In genomic region chr11:65366340-65366773, GRCh38 we compare ENCODE assay signal across 8 cellular contexts. TPM values are rescaled to one million over a fixed set of nuclear protein-coding genes. Genes with fewer than 3 reads are reported as not detected.
DNase-seq lines count a peak whose midpoint lies in the region; ATAC-seq, FAIRE-seq and TF ChIP-seq lines count a peak whose summit lies in the region.

No MANE protein-coding gene starts in this region.

- H3K4ac ChIP-seq in IMR-90 (ENCODE audit: low read depth, low read length) = no peak overlapping the region

- H2BK120ac ChIP-seq in IMR-90 (ENCODE audit: low read depth, low read length) = peak overlapping the region; percentile 35; the same call in 1 of the 2 replicates

- H3K36me3 ChIP-seq in DND-41 (ENCODE audit: insufficient read depth, low read length) = no peaks in the 10 kb centered on the region
- no peaks in the 10 kb centered on the region for H3K36me3 ChIP-seq in IMR-90 (ENCODE audit: control insufficient read depth, insufficient read depth, low read length)
- no peaks in the 10 kb centered on the region for H3K36me3 ChIP-seq in K562 (ENCODE audit: control insufficient read depth, insufficient read depth, low read length)
- H3K36me3 ChIP-seq in skeletal muscle tissue (ENCODE audit: control insufficient read depth in 3 of 3, insufficient read depth in 3 of 3, low read length in 3 of 3) = no peaks in the 10 kb centered on the region

- no peak for TF ChIP-seq EP300 in K562 (IDR thresholded peaks at IDR 0.05; ENCODE audit: low read length)

- H2BK20ac ChIP-seq in IMR-90 (ENCODE audit: low read depth, low read length) = no peak overlapping the region

- TF ChIP-seq POLR2A in IMR-90 (IDR thresholded peaks at IDR 0.05; ENCODE audit: low read depth, low read length) = peak; percentile 38; the same call in 1 of the 2 replicates
- no peak for TF ChIP-seq POLR2A in K562 (conservative IDR thresholded peaks at IDR 0.05)

- dilution Hi-C loops in IMR-90 (cut with HindIII; ENCODE audit: low sequenced_read_pairs, unreplicated experiment) = no loop called here

- H3K14ac ChIP-seq in IMR-90 (replicated peaks; ENCODE audit: low read depth, low read length) = peak overlapping the region; percentile 13; the same call in 1 of the 2 replicates

- H4K91ac ChIP-seq in IMR-90 (ENCODE audit: insufficient read depth, low read depth, low read length) = no peak overlapping the region

- BruUV-seq in IMR-90 (replicated peaks; lab: Mats Ljungman, UMichigan) (no TSS peak), K562 (replicated peaks; lab: Mats Ljungman, UMichigan) (no TSS peak)

- DNase-seq in DND-41 (peak; percentile 51), IMR-90 (peak; percentile 86), NCI-H82 treated with DMSO at 0.1 percent for 48 hours (lab: John Stamatoyannopoulos, UW; ENCODE audit: unreplicated experiment) (peak; percentile 61), K562 (ENCODE audit: extremely low read depth in 1 of 4, low spot score in 3 of 4) (peak; percentile 70 to 83 (median 76)), iPS-NIHi11 (ENCODE audit: low spot score) (peak; percentile 87)
- DNase-seq in stimulated activated CD4-positive, alpha-beta T cell treated with anti-CD3 and anti-CD28 coated beads, Interleukin-4, amount 100 ng/mL, for 4 hours = no peak

- peak overlapping the region; percentile 45; the same call in 1 of the 2 replicates for H2AK5ac ChIP-seq in IMR-90 (ENCODE audit: low read depth, low read length)

- no peak overlapping the region for H2BK5ac ChIP-seq in IMR-90 (ENCODE audit: low read depth, low read length, poor library complexity, severe bottlenecking)

- in situ Hi-C loops in IMR-90 (cut with MboI; ENCODE audit: low sequenced_read_pairs) = loop anchor here (5.0 kb wide), 1 partner anchor 146 kb away; no protein-coding TSS in a partner anchor
- in situ Hi-C loops in K562 (cut with MboI) = loop anchor here (5.0 kb wide), 1 partner anchor 146 kb away; no protein-coding TSS in a partner anchor

- H4K5ac ChIP-seq in IMR-90 (ENCODE audit: low read depth, low read length) = no peak overlapping the region

- H4K20me1 ChIP-seq in DND-41 (ENCODE audit: insufficient read depth, low read length) (no peaks in the 10 kb centered on the region), IMR-90 (ENCODE audit: insufficient read depth, low read length) (no peaks in the 10 kb centered on the region), K562 (replicated peaks; ENCODE audit: control insufficient read depth, insufficient read depth, low read length) (no peaks in the 10 kb centered on the region)

- H3K79me2 ChIP-seq in DND-41 (ENCODE audit: insufficient read depth, low read length) (no peaks in the 10 kb centered on the region), K562 (ENCODE audit: control insufficient read depth, insufficient read depth, low read length) (peaks cover 6% of the 10 kb centered on the region; the same call in 2 of the 3 replicates)

- H3K27ac ChIP-seq in DND-41 (ENCODE audit: low read length) = no peak overlapping the region
- no peak overlapping the region for H3K27ac ChIP-seq in IMR-90 (ENCODE audit: insufficient read depth, low read length)
- peak overlapping the region; percentile 12; the same call in 2 of the 3 replicates for H3K27ac ChIP-seq in K562 (ENCODE audit: extremely low read depth, low read depth, low read length)
- H3K27ac ChIP-seq in skeletal muscle tissue (ENCODE audit: low read depth, low read length) = peak overlapping the region; percentile 54

- H2AFZ ChIP-seq in DND-41 (ENCODE audit: low read depth, low read length) (no peak overlapping the region), IMR-90 (replicated peaks; ENCODE audit: low read length, poor library complexity) (peak overlapping the region; percentile 85), K562 (ENCODE audit: low read depth, low read length) (peak overlapping the region; percentile 73; the same call in 1 of the 2 replicates)

- H3K4me3 ChIP-seq in DND-41 (ENCODE audit: low read depth in 1 of 2, low read length in 2 of 2) = no peak overlapping the region
- no peak overlapping the region for H3K4me3 ChIP-seq in IMR-90 (ENCODE audit: insufficient read depth, low read depth, low read length)
- H3K4me3 ChIP-seq in K562 = no peak overlapping the region
- peak overlapping the region in 1 of 3 donors; percentile 35 for H3K4me3 ChIP-seq in skeletal muscle tissue (ENCODE audit: low read length in 3 of 3)

- POLR2A ChIA-PET in IMR-90 (lab: Charles Lee; ENCODE audit: unreplicated experiment) (no interaction called here), K562 (lab: Yijun Ruan, JAX) (interaction anchor here (0.8 to 10.7 kb wide), 7 partner anchors 9 to 140 kb away, joined by 3 to 152 read pairs (median 7); partner anchors contain the start of genes MALAT1 and NEAT1)

- peak overlapping the region; percentile 3 for H2AK9ac ChIP-seq in IMR-90 (replicated peaks; ENCODE audit: low read depth, low read length, poor library complexity)

- WGBS in IMR-90 (ENCODE audit: extremely low coverage in 2 of 2, insufficient read length in 1 of 2), 2 experiments = no CpG with 5 or more reads among the region's 4 CpGs
- WGBS in K562 (ENCODE audit: insufficient coverage, low coverage, missing lambda C conversion rate) = 0% methylated on average over 4 of the region's 4 CpGs

- TF ChIP-seq RAD21 in IMR-90 (IDR thresholded peaks at IDR 0.05; ENCODE audit: low read length) (peak; percentile 88), K562 (CRISPR knock-in tag; conservative IDR thresholded peaks at IDR 0.05 in 1 of 2, IDR thresholded peaks at IDR 0.05 in 1 of 2) (peak; percentile 90 to 93)

- H3K79me1 ChIP-seq in IMR-90 (ENCODE audit: low read depth in 1 of 2, low read length in 2 of 2) = peaks cover 0 to 17% of the 10 kb centered on the region in 2 experiments; a peak in 2 of 4 replicates

- no peak overlapping the region for H3K4me2 ChIP-seq in DND-41 (ENCODE audit: insufficient read depth, low read length)
- H3K4me2 ChIP-seq in IMR-90 (ENCODE audit: low read depth, low read length) = no peak overlapping the region
- peak overlapping the region; percentile 69 for H3K4me2 ChIP-seq in K562 (ENCODE audit: insufficient read depth, low read length)

- no peak overlapping the region for H3K18ac ChIP-seq in IMR-90 (ENCODE audit: low read depth, low read length)

- peak overlapping the region in 1 of 2 experiments; percentile 22; a peak in 1 of 4 replicates for H4K8ac ChIP-seq in IMR-90 (ENCODE audit: low read depth in 2 of 2, low read length in 2 of 2)

- H2BK15ac ChIP-seq in IMR-90 (ENCODE audit: low read depth, low read length) = no peak overlapping the region

- CTCF ChIA-PET in IMR-90 (lab: Yijun Ruan, JAX) (interaction anchor here (1.2 to 1.3 kb wide), 2 partner anchors 14 to 50 kb away, joined by 3 read pairs; no protein-coding TSS in a partner anchor), K562 (lab: Yijun Ruan, JAX; ENCODE audit: low intra/inter-chr PET ratio) (interaction anchor here (0.8 to 2.0 kb wide), 4 partner anchors 67 to 150 kb away, joined by 3 to 7 read pairs (median 5); no protein-coding TSS in a partner anchor)

- ATAC-seq in DND-41 (ENCODE audit: insufficient read depth, low read depth) (peak; percentile 85), IMR-90 (ENCODE audit: low read depth) (peak; percentile 94), K562 (peak; percentile 82), GM18868 (IDR thresholded peaks at IDR 0.05; ENCODE audit: unreplicated experiment) (no peak)

- no peaks in the 10 kb centered on the region for H3K27me3 ChIP-seq in DND-41 (ENCODE audit: insufficient read depth, low read length, poor library complexity)
- no peaks in the 10 kb centered on the region for H3K27me3 ChIP-seq in IMR-90 (ENCODE audit: control insufficient read depth, insufficient read depth, low read length)
- H3K27me3 ChIP-seq in K562 (ENCODE audit: control insufficient read depth in 2 of 2, insufficient read depth in 2 of 2, low read length in 2 of 2) = no peaks in the 10 kb centered on the region
- no peaks in the 10 kb centered on the region for H3K27me3 ChIP-seq in skeletal muscle tissue (ENCODE audit: control insufficient read depth in 3 of 3, insufficient read depth in 3 of 3, low read length in 3 of 3)

- H3K4me1 ChIP-seq in DND-41 (ENCODE audit: insufficient read depth, low read length) = no peaks in the 10 kb centered on the region
- H3K4me1 ChIP-seq in IMR-90 (ENCODE audit: control insufficient read depth, insufficient read depth, low read length) = peaks cover 2% of the 10 kb centered on the region
- H3K4me1 ChIP-seq in K562 (replicated peaks in 1 of 2; ENCODE audit: control insufficient read depth in 2 of 2, insufficient read depth in 2 of 2, low read length in 2 of 2) = peaks cover 34 to 40% of the 10 kb centered on the region in 2 experiments; a peak in 4 of 5 replicates
- H3K4me1 ChIP-seq in skeletal muscle tissue (ENCODE audit: control insufficient read depth in 3 of 3, insufficient read depth in 3 of 3, low read length in 3 of 3) = peaks cover 13 to 16% (median 14%) of the 10 kb centered on the region in 3 donors

- no peaks in the 10 kb centered on the region for H3K9me3 ChIP-seq in DND-41 (ENCODE audit: insufficient read depth, low read length, severe bottlenecking)
- no peaks in the 10 kb centered on the region for H3K9me3 ChIP-seq in IMR-90 (ENCODE audit: control insufficient read depth, insufficient read depth, low read length)
- H3K9me3 ChIP-seq in K562 (replicated peaks; ENCODE audit: control insufficient read depth, insufficient read depth, low read depth, low read length) = no peaks in the 10 kb centered on the region
- H3K9me3 ChIP-seq in skeletal muscle tissue (ENCODE audit: control insufficient read depth in 3 of 3, low read length in 3 of 3) = no peaks in the 10 kb centered on the region

- no peak overlapping the region for H3K56ac ChIP-seq in IMR-90 (ENCODE audit: extremely low read depth, insufficient read depth, low read length)

- H3K9me1 ChIP-seq in IMR-90 (ENCODE audit: insufficient read depth, low read length) (no peaks in the 10 kb centered on the region; the same call in 1 of the 2 replicates), K562 (ENCODE audit: control insufficient read depth, insufficient read depth, low read length) (no peaks in the 10 kb centered on the region)

- FAIRE-seq in K562 (lab: Jason Lieb, UNC) = peak; percentile 58

- TF ChIP-seq CTCF in DND-41 (IDR thresholded peaks at IDR 0.05; ENCODE audit: borderline replicate concordance, extremely low read depth, low read length, poor library complexity, severe bottlenecking) (peak; percentile 75), IMR-90 (conservative IDR thresholded peaks at IDR 0.05; ENCODE audit: low read depth, low read length) (peak; percentile 85), K562 (IDR thresholded peaks at IDR 0.05 in 2 of 3, conservative IDR thresholded peaks at IDR 0.05 in 1 of 3; ENCODE audit: insufficient read depth in 2 of 3, low read depth in 1 of 3, low read length in 3 of 3) (peak; percentile 74 to 93 (median 78))

- no peak overlapping the region for H3K9ac ChIP-seq in DND-41 (ENCODE audit: low read depth, low read length)
- H3K9ac ChIP-seq in IMR-90 (ENCODE audit: low read depth, low read length) = no peak overlapping the region
- H3K9ac ChIP-seq in K562 (ENCODE audit: insufficient read depth in 1 of 2, low read depth in 2 of 2, low read length in 2 of 2) = peak overlapping the region in 1 of 2 experiments; percentile 34; a peak in 1 of 4 replicates
- peak overlapping the region; percentile 46 to 60 (median 58) for H3K9ac ChIP-seq in skeletal muscle tissue (ENCODE audit: low read depth in 1 of 3, low read length in 3 of 3)

- H3K23ac ChIP-seq in IMR-90 (ENCODE audit: low read depth, low read length) = no peak overlapping the region

- intact Hi-C loops in IMR-90 (cut with micrococcal nuclease) = loop anchor here (1.0 kb wide), 1 partner anchor 144 kb away; no protein-coding TSS in a partner anchor
- intact Hi-C loops in K562 (cut with micrococcal nuclease) = loop anchor here (1.0 to 2.0 kb wide), 4 partner anchors 50 to 144 kb away; no protein-coding TSS in a partner anchor

RNA-seq across cellular contexts. Expression of gene TIGD3, which starts 11.8 kb away (rescaled TPM):
- 0.28 TPM in 1 of 2 replicates, not detected in the other for total RNA-seq in IMR-90 (2012; rRNA removed)
- polyA plus RNA-seq in IMR-90 (2012; rRNA removed) = 0.12 TPM in 1 of 2 replicates, not detected in the other
- polyA plus RNA-seq in IMR-90 (2012; cell fraction: cytosol; rRNA removed) = 0.06 and 0.11 TPM in 2 replicates
- 0.46 and 0.78 TPM in 2 replicates for polyA plus RNA-seq in IMR-90 (2012; cell fraction: nucleus; rRNA removed; ENCODE audit: low replicate concordance)
- 0.79 and 1.5 TPM in 2 replicates for total RNA-seq in K562 (2011; cell fraction: chromatin; rRNA removed; ENCODE audit: low replicate concordance)
- 1.4 and 1.5 TPM in 2 replicates for total RNA-seq in K562 (2011; cell fraction: nucleolus; rRNA removed)
- 0.38 and 0.95 TPM in 2 replicates for total RNA-seq in K562 (2011; cell fraction: nucleoplasm; rRNA removed)
- 1.3 and 2.1 TPM in 2 replicates for total RNA-seq in K562 (2014; rRNA removed)
- 0.29 and 0.44 TPM in 2 replicates for total RNA-seq in K562 (2014; rRNA removed; fragmentation: Illumina TruSeq; extraction: Trizol)
- total RNA-seq in K562 (2015; rRNA removed; fragmentation: Illumina TruSeq; extraction: Trizol) = 0.65 and 0.75 TPM in 2 replicates
- total RNA-seq in K562 (2021) = 0.81 and 1.3 TPM in 2 replicates
- polyA plus RNA-seq in K562 (2011; rRNA removed) = 0.39 and 0.56 TPM in 2 replicates
- polyA plus RNA-seq in K562 (2011; cell fraction: cytosol; rRNA removed) = 0.53 and 1.1 TPM in 2 replicates
- polyA plus RNA-seq in K562 (2011; cell fraction: nucleus; rRNA removed) = 0.79 and 1.1 TPM in 2 replicates
- 1.0 and 1.8 TPM in 2 replicates for polyA plus RNA-seq in K562 (2012)
- polyA plus RNA-seq in K562 (2014; fragmentation: Illumina TruSeq; extraction: Trizol) = 0.49 and 0.64 TPM in 2 replicates
- under 1 TPM; 0.06 to 0.08 TPM for polyA plus RNA-seq in K562 (2014; fragmentation: Nextera tagmentation; extraction: Ambion mirVana)
- polyA plus RNA-seq in K562 (2014; rRNA removed) = 0.61 and 0.98 TPM in 2 replicates
- polyA minus RNA-seq in K562 (2011; rRNA and poly(A)+ RNA removed) = 0.12 and 0.25 TPM in 2 replicates
- polyA minus RNA-seq in K562 (2011; cell fraction: cytosol; rRNA and poly(A)+ RNA removed) = 0.64 TPM in 1 of 2 replicates, not detected in the other
- 0.67 and 0.81 TPM in 2 replicates for polyA minus RNA-seq in K562 (2011; cell fraction: nucleus; rRNA and poly(A)+ RNA removed)
- total RNA-seq in skeletal muscle tissue = not detected

RNA-seq across cellular contexts. Expression of gene SLC25A45, which starts 16.1 kb away (rescaled TPM):
- total RNA-seq in IMR-90 (2012; rRNA removed) (0.56 and 0.72 TPM in 2 replicates), K562 (2014; rRNA removed) (0.82 and 2.3 TPM in 2 replicates), K562 (2014; rRNA removed; fragmentation: Illumina TruSeq; extraction: Trizol) (0.55 and 0.57 TPM in 2 replicates), K562 (2015; rRNA removed; fragmentation: Illumina TruSeq; extraction: Trizol) (0.40 and 0.45 TPM in 2 replicates), K562 (2021) (0.92 and 2.2 TPM in 2 replicates), skeletal muscle tissue (3.7 TPM)
- polyA plus RNA-seq in IMR-90 (2012; rRNA removed) (1.2 and 1.3 TPM in 2 replicates), K562 (2011; rRNA removed) (0.61 and 0.81 TPM in 2 replicates), K562 (2014; fragmentation: Illumina TruSeq; extraction: Trizol) (0.51 and 0.68 TPM in 2 replicates), K562 (2014; fragmentation: Nextera tagmentation; extraction: Ambion mirVana) (under 1 TPM; 0.15 to 0.34 TPM), K562 (2014; rRNA removed) (0.93 and 1.1 TPM in 2 replicates)
- polyA plus RNA-seq in IMR-90 (2012; cell fraction: cytosol; rRNA removed) = 0.69 and 1.5 TPM in 2 replicates
- polyA plus RNA-seq in IMR-90 (2012; cell fraction: nucleus; rRNA removed; ENCODE audit: low replicate concordance) = 5.8 and 7.2 TPM in 2 replicates
- total RNA-seq in K562 (2011; cell fraction: chromatin; rRNA removed; ENCODE audit: low replicate concordance) = 2.5 and 2.9 TPM in 2 replicates
- total RNA-seq in K562 (2011; cell fraction: nucleolus; rRNA removed) = 2.7 and 3.6 TPM in 2 replicates
- 2.3 and 2.7 TPM in 2 replicates for total RNA-seq in K562 (2011; cell fraction: nucleoplasm; rRNA removed)
- 0.49 and 0.85 TPM in 2 replicates for polyA plus RNA-seq in K562 (2011; cell fraction: cytosol; rRNA removed)
- polyA plus RNA-seq in K562 (2011; cell fraction: nucleus; rRNA removed) = 1.2 and 3.9 TPM in 2 replicates
- polyA plus RNA-seq in K562 (2012) = 1.3 and 1.4 TPM in 2 replicates
- polyA minus RNA-seq in K562 (2011; rRNA and poly(A)+ RNA removed) = 0.35 and 0.42 TPM in 2 replicates
- 0.76 and 0.91 TPM in 2 replicates for polyA minus RNA-seq in K562 (2011; cell fraction: cytosol; rRNA and poly(A)+ RNA removed)
- 0.40 and 0.56 TPM in 2 replicates for polyA minus RNA-seq in K562 (2011; cell fraction: nucleus; rRNA and poly(A)+ RNA removed)

RNA-seq across cellular contexts. Expression of gene FRMD8, which starts 20.1 kb away (rescaled TPM):
- 10.8 and 11.3 TPM in 2 replicates for total RNA-seq in IMR-90 (2012; rRNA removed)
- polyA plus RNA-seq in IMR-90 (2012; rRNA removed) = 19.8 and 22.5 TPM in 2 replicates
- 30.0 and 36.2 TPM in 2 replicates for polyA plus RNA-seq in IMR-90 (2012; cell fraction: cytosol; rRNA removed)
- polyA plus RNA-seq in IMR-90 (2012; cell fraction: nucleus; rRNA removed; ENCODE audit: low replicate concordance) = 33.2 and 66.1 TPM in 2 replicates
- total RNA-seq in K562 (2011; cell fraction: chromatin; rRNA removed; ENCODE audit: low replicate concordance) = 28.5 and 83.6 TPM in 2 replicates
- total RNA-seq in K562 (2011; cell fraction: nucleolus; rRNA removed) = 89.6 and 96.9 TPM in 2 replicates
- 32.8 and 36.5 TPM in 2 replicates for total RNA-seq in K562 (2011; cell fraction: nucleoplasm; rRNA removed)
- 34.6 and 46.5 TPM in 2 replicates for total RNA-seq in K562 (2014; rRNA removed)
- total RNA-seq in K562 (2014; rRNA removed; fragmentation: Illumina TruSeq; extraction: Trizol) = 6.2 and 8.6 TPM in 2 replicates
- total RNA-seq in K562 (2015; rRNA removed; fragmentation: Illumina TruSeq; extraction: Trizol) = 15.0 and 15.8 TPM in 2 replicates
- total RNA-seq in K562 (2021) = 44.2 and 54.5 TPM in 2 replicates
- polyA plus RNA-seq in K562 (2011; rRNA removed) = 16.0 and 19.9 TPM in 2 replicates
- polyA plus RNA-seq in K562 (2011; cell fraction: cytosol; rRNA removed) = 24.0 and 43.0 TPM in 2 replicates
- 25.1 and 46.6 TPM in 2 replicates for polyA plus RNA-seq in K562 (2011; cell fraction: nucleus; rRNA removed)
- polyA plus RNA-seq in K562 (2012) = 21.4 and 22.5 TPM in 2 replicates
- polyA plus RNA-seq in K562 (2014; fragmentation: Illumina TruSeq; extraction: Trizol) = 12.0 and 19.4 TPM in 2 replicates
- polyA plus RNA-seq in K562 (2014; fragmentation: Nextera tagmentation; extraction: Ambion mirVana) = 1 to 10 TPM; 4.5 to 5.0 TPM
- polyA plus RNA-seq in K562 (2014; rRNA removed) = 33.4 and 41.7 TPM in 2 replicates
- 8.4 and 13.5 TPM in 2 replicates for polyA minus RNA-seq in K562 (2011; rRNA and poly(A)+ RNA removed)
- polyA minus RNA-seq in K562 (2011; cell fraction: cytosol; rRNA and poly(A)+ RNA removed) = 21.0 and 21.1 TPM in 2 replicates
- polyA minus RNA-seq in K562 (2011; cell fraction: nucleus; rRNA and poly(A)+ RNA removed) = 28.1 and 34.6 TPM in 2 replicates
- total RNA-seq in skeletal muscle tissue = 8.4 TPM

RNA-seq across cellular contexts. Expression of gene DPF2, which starts 32.7 kb away (rescaled TPM):
- total RNA-seq in IMR-90 (2012; rRNA removed) (37.2 and 42.8 TPM in 2 replicates), K562 (2014; rRNA removed) (34.4 and 44.0 TPM in 2 replicates), K562 (2014; rRNA removed; fragmentation: Illumina TruSeq; extraction: Trizol) (28.1 and 29.3 TPM in 2 replicates), K562 (2015; rRNA removed; fragmentation: Illumina TruSeq; extraction: Trizol) (41.0 and 41.1 TPM in 2 replicates), K562 (2021) (74.6 and 76.3 TPM in 2 replicates), skeletal muscle tissue (24.5 TPM)
- polyA plus RNA-seq in IMR-90 (2012; rRNA removed) (54.3 and 62.5 TPM in 2 replicates), K562 (2011; rRNA removed) (29.7 and 40.3 TPM in 2 replicates), K562 (2014; fragmentation: Illumina TruSeq; extraction: Trizol) (65.0 and 81.7 TPM in 2 replicates), K562 (2014; fragmentation: Nextera tagmentation; extraction: Ambion mirVana) (10 to 100 TPM; 15.6 to 33.2 TPM), K562 (2014; rRNA removed) (33.2 and 35.6 TPM in 2 replicates)
- 41.8 and 53.8 TPM in 2 replicates for polyA plus RNA-seq in IMR-90 (2012; cell fraction: cytosol; rRNA removed)
- polyA plus RNA-seq in IMR-90 (2012; cell fraction: nucleus; rRNA removed; ENCODE audit: low replicate concordance) = 72.6 and 78.3 TPM in 2 replicates
- total RNA-seq in K562 (2011; cell fraction: chromatin; rRNA removed; ENCODE audit: low replicate concordance) = 75.3 and 142 TPM in 2 replicates
- total RNA-seq in K562 (2011; cell fraction: nucleolus; rRNA removed) = 65.5 and 74.9 TPM in 2 replicates
- total RNA-seq in K562 (2011; cell fraction: nucleoplasm; rRNA removed) = 76.9 and 80.5 TPM in 2 replicates
- 44.3 and 45.4 TPM in 2 replicates for polyA plus RNA-seq in K562 (2011; cell fraction: cytosol; rRNA removed)
- 64.8 and 70.4 TPM in 2 replicates for polyA plus RNA-seq in K562 (2011; cell fraction: nucleus; rRNA removed)
- 54.9 and 55.8 TPM in 2 replicates for polyA plus RNA-seq in K562 (2012)
- 31.7 and 32.1 TPM in 2 replicates for polyA minus RNA-seq in K562 (2011; rRNA and poly(A)+ RNA removed)
- polyA minus RNA-seq in K562 (2011; cell fraction: cytosol; rRNA and poly(A)+ RNA removed) = 25.4 and 35.7 TPM in 2 replicates
- 21.1 and 35.7 TPM in 2 replicates for polyA minus RNA-seq in K562 (2011; cell fraction: nucleus; rRNA and poly(A)+ RNA removed)

RNA-seq across cellular contexts. Expression of gene CDC42EP2, which starts 51.7 kb away (rescaled TPM):
- total RNA-seq in IMR-90 (2012; rRNA removed) (5.2 and 5.3 TPM in 2 replicates), K562 (2014; rRNA removed) (0.54 and 2.6 TPM in 2 replicates), K562 (2014; rRNA removed; fragmentation: Illumina TruSeq; extraction: Trizol) (0.29 TPM in 1 of 2 replicates, not detected in the other), K562 (2015; rRNA removed; fragmentation: Illumina TruSeq; extraction: Trizol) (0.79 and 1.3 TPM in 2 replicates), K562 (2021) (2.1 and 3.5 TPM in 2 replicates), skeletal muscle tissue (19.3 TPM)
- polyA plus RNA-seq in IMR-90 (2012; rRNA removed) (27.5 and 31.3 TPM in 2 replicates), K562 (2011; rRNA removed) (0.45 and 1.9 TPM in 2 replicates), K562 (2014; fragmentation: Illumina TruSeq; extraction: Trizol) (2.9 and 5.4 TPM in 2 replicates), K562 (2014; fragmentation: Nextera tagmentation; extraction: Ambion mirVana) (under 1 TPM; 0.27 to 0.52 TPM), K562 (2014; rRNA removed) (1.1 and 1.5 TPM in 2 replicates)
- 21.0 and 67.9 TPM in 2 replicates for polyA plus RNA-seq in IMR-90 (2012; cell fraction: cytosol; rRNA removed)
- polyA plus RNA-seq in IMR-90 (2012; cell fraction: nucleus; rRNA removed; ENCODE audit: low replicate concordance) = 50.4 and 79.5 TPM in 2 replicates
- 5.1 and 29.5 TPM in 2 replicates for total RNA-seq in K562 (2011; cell fraction: chromatin; rRNA removed; ENCODE audit: low replicate concordance)
- total RNA-seq in K562 (2011; cell fraction: nucleolus; rRNA removed) = 17.6 and 26.3 TPM in 2 replicates
- 11.7 and 13.1 TPM in 2 replicates for total RNA-seq in K562 (2011; cell fraction: nucleoplasm; rRNA removed)
- 0.68 and 3.8 TPM in 2 replicates for polyA plus RNA-seq in K562 (2011; cell fraction: cytosol; rRNA removed)
- polyA plus RNA-seq in K562 (2011; cell fraction: nucleus; rRNA removed) = 3.4 and 6.9 TPM in 2 replicates
- 2.2 and 4.8 TPM in 2 replicates for polyA plus RNA-seq in K562 (2012)
- 0.53 and 1.1 TPM in 2 replicates for polyA minus RNA-seq in K562 (2011; rRNA and poly(A)+ RNA removed)
- 1.3 and 2.0 TPM in 2 replicates for polyA minus RNA-seq in K562 (2011; cell fraction: cytosol; rRNA and poly(A)+ RNA removed)
- polyA minus RNA-seq in K562 (2011; cell fraction: nucleus; rRNA and poly(A)+ RNA removed) = 3.1 and 5.8 TPM in 2 replicates

Comparison
In these comparisons a context has a peak if more than half of its experiments do, and no peak if none do; other contexts are left out.
1. DNase-seq: peak in DND-41 (single experiment), IMR-90 (single experiment), NCI-H82 treated with DMSO at 0.1 percent for 48 hours (single experiment), K562 (4 of 4) and iPS-NIHi11 (single experiment); none in stimulated activated CD4-positive, alpha-beta T cell treated with anti-CD3 and anti-CD28 coated beads, Interleukin-4, amount 100 ng/mL, for 4 hours (0 of 2).
2. H3K27ac ChIP-seq: peak in K562 (single experiment) and skeletal muscle tissue (single experiment); none in DND-41 (single experiment) and IMR-90 (single experiment).
3. H3K9ac ChIP-seq: peak in skeletal muscle tissue (3 of 3); none in DND-41 (single experiment) and IMR-90 (single experiment).
4. Peak in every context shown above with its lines, with median percentiles within 50 percentile points of each other: CTCF ChIP-seq.